ENCODE assay signal across 9 cellular contexts in the genomic region with DNA sequence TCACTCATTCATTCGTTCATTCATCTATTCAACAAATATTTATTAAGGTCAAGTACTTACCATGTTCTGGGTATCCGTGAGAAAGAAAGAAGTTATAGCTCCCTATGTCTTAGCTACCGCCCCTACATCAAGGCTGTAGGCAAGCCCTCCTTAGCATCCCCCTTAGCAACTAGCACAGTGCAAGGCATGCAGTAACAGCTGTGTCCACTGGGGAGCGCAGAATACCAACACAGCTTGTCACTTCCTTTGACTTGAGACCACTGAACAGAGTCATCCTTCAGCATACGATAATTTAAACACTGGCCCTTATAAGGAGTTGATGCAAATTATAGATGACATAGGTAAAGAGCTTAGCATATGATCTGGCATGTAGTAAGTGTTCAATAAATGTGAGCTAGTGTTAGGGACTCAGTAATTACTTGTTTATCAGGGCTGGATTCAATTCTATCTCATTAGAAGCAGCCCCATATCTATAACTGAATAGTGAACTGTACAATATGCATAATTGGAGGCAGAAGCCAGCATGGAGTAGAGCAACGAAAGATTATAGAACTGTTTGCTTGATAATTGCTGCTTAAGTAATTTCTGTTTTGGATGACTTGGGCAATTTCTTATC. TPM values are rescaled to one million over a fixed set of nuclear protein-coding genes. Genes with fewer than 3 reads are reported as not detected.
DNase-seq lines count a peak whose midpoint lies in the region; ATAC-seq, FAIRE-seq and TF ChIP-seq lines count a peak whose summit lies in the region.
"Had no signal": no experiment of that assay in that cellular context is flagged by ENCODE, and none has a peak within 500 bp of the region (broad histone marks: within the 10 kb centered on the region; RNA-seq: fewer than 3 reads in every experiment).

No MANE protein-coding gene starts in this region.

- H3K9me3 ChIP-seq in GM12878 (replicated peaks; ENCODE audit: control insufficient read depth, insufficient read depth, low read length): no peaks in the 10 kb centered on the region

- H2AFZ ChIP-seq in GM12878 (ENCODE audit: control insufficient read depth, low read depth, low read length): no peak overlapping the region

- H3K36me3 ChIP-seq in GM12878 (ENCODE audit: control insufficient read depth in 2 of 2, insufficient read depth in 2 of 2, low read length in 1 of 2): no peaks in the 10 kb centered on the region

- DNase-seq in Caki2 (ENCODE audit: low read depth): peak; percentile 26
- DNase-seq in HT-29 (ENCODE audit: low spot score): peak; percentile 69
- peak in 32 of 34 experiments; percentile 3 to 56 (median 28) for DNase-seq in T-cell
- no peak for DNase-seq in GM12878 (ENCODE audit: low read depth, low spot score)
- DNase-seq in inferior parietal cortex (ENCODE audit: extremely low spot score): peak; percentile 48
- DNase-seq in stimulated activated CD4-positive, alpha-beta T cell treated with anti-CD3 and anti-CD28 coated beads, Interleukin-2, amount 100 ng/mL, for 48 hours: peak; percentile 23 to 38
- no peak for DNase-seq in NCI-H1417 treated with DMSO at 0.1 percent for 48 hours (lab: John Stamatoyannopoulos, UW)

- intact Hi-C loops in GM12878 (cut with micrococcal nuclease; ENCODE audit: unreplicated experiment): loop anchor here (1.0 to 5.0 kb wide), 2 partner anchors 98 to 147 kb away; no protein-coding TSS in a partner anchor

- TF ChIP-seq POLR2A in GM12878 (IDR thresholded peaks at IDR 0.05; ENCODE audit: low read depth, low read length): no peak

- POLR2A ChIA-PET in T-cell (lab: Charles Lee) (no interaction called here), GM12878 (lab: Charles Lee) (no interaction called here)

- ATAC-seq in GM19395 (IDR thresholded peaks at IDR 0.05; ENCODE audit: unreplicated experiment) (peak; percentile 81), T-cell (replicated peaks in 1 of 4) (peak; percentile 60 to 75 (median 64)), GM12878 (peak; percentile 99)

- H3K9me3 Mint-ChIP-seq in T-cell: no peaks in the 10 kb centered on the region
- H3K9me3 Mint-ChIP-seq: activated naive CD4-positive, alpha-beta T cell treated with anti-CD3 and anti-CD28 coated beads, Interleukin-2, amount 50 U/mL, for 24 hours had no signal

- RAD21 ChIA-PET in GM12878 (lab: Charles Lee; ENCODE audit: unreplicated experiment): interaction anchor here (1.0 to 1.4 kb wide), 3 partner anchors 8 to 271 kb away, joined by 3 to 5 read pairs (median 3); a partner anchor contains a TSS

- SMC1A ChIA-PET in GM12878 (lab: Charles Lee; ENCODE audit: uncharacterized antibody, unreplicated experiment): interaction anchor here (0.9 to 1.9 kb wide), 8 partner anchors 9 to 147 kb away, joined by 3 to 6 read pairs (median 4); a partner anchor contains a TSS

- TF ChIP-seq EP300 in GM12878 (IDR thresholded peaks at IDR 0.05; ENCODE audit: borderline replicate concordance in 1 of 2, control insufficient read depth in 1 of 2, low read depth in 2 of 2, low read length in 2 of 2): no peak

- H3K4me3 Mint-ChIP-seq in T-cell: no peak overlapping the region
- H3K4me3 Mint-ChIP-seq: activated naive CD4-positive, alpha-beta T cell treated with anti-CD3 and anti-CD28 coated beads, Interleukin-2, amount 50 U/mL, for 24 hours had no signal

- CTCF ChIA-PET in T-cell (lab: Charles Lee): interaction anchor here (0.5 to 2.2 kb wide), 6 partner anchors 11 to 157 kb away, joined by 3 to 16 read pairs (median 4); no protein-coding TSS in a partner anchor
- CTCF ChIA-PET in GM12878 (lab: Yijun Ruan, JAX): interaction anchor here (0.7 to 4.3 kb wide), 15 partner anchors 9 to 393 kb away, joined by 3 to 23 read pairs (median 4); a partner anchor contains a TSS

- H3K27ac Mint-ChIP-seq in T-cell: no peak overlapping the region
- H3K27ac Mint-ChIP-seq: activated naive CD4-positive, alpha-beta T cell treated with anti-CD3 and anti-CD28 coated beads, Interleukin-2, amount 50 U/mL, for 24 hours had no signal

- H3K27me3 ChIP-seq in GM12878 (replicated peaks in 1 of 2; ENCODE audit: control insufficient read depth in 2 of 2, insufficient read depth in 2 of 2, low read length in 1 of 2): no peaks in the 10 kb centered on the region; a peak in 2 of 4 replicates

- no peaks in the 10 kb centered on the region for H4K20me1 ChIP-seq in GM12878 (ENCODE audit: control insufficient read depth, insufficient read depth)

- peaks cover 6 to 36% of the 10 kb centered on the region in 2 donors for H3K27me3 Mint-ChIP-seq in T-cell

- no peaks in the 10 kb centered on the region for H3K4me1 ChIP-seq in GM12878 (ENCODE audit: control insufficient read depth, insufficient read depth, low read length)

- WGBS in GM12878 (ENCODE audit: insufficient coverage, insufficient replicate concordance, low lambda C conversion rate, missing lambda C conversion rate): 2% methylated on average over 6 of the region's 6 CpGs

- TF ChIP-seq CTCF in GM12878 (IDR thresholded peaks at IDR 0.05 in 2 of 3, conservative IDR thresholded peaks at IDR 0.05 in 1 of 3; ENCODE audit: control insufficient read depth in 2 of 3, extremely low read depth in 1 of 3, insufficient read depth in 1 of 3, low read depth in 3 of 3, low read length in 3 of 3): peak; percentile 75 to 91 (median 90); a peak in 5 of 6 replicates

- peak; percentile 76 for FAIRE-seq in GM12878 (lab: Jason Lieb, UNC)

- H3K4me3 ChIP-seq in GM12878: no peak overlapping the region

- H3K4me1 Mint-ChIP-seq in T-cell: no peaks in the 10 kb centered on the region
- H3K4me1 Mint-ChIP-seq: activated naive CD4-positive, alpha-beta T cell treated with anti-CD3 and anti-CD28 coated beads, Interleukin-2, amount 50 U/mL, for 24 hours had no signal

- BruUV-seq in GM12878 (replicated peaks; lab: Mats Ljungman, UMichigan): no TSS peak

- H3K79me2 ChIP-seq in GM12878 (ENCODE audit: control insufficient read depth, insufficient read depth, low read length): no peaks in the 10 kb centered on the region

- no peaks in the 10 kb centered on the region for H3K36me3 Mint-ChIP-seq in T-cell
- H3K36me3 Mint-ChIP-seq: activated naive CD4-positive, alpha-beta T cell treated with anti-CD3 and anti-CD28 coated beads, Interleukin-2, amount 50 U/mL, for 24 hours had no signal

- peak; percentile 79 for TF ChIP-seq RAD21 in GM12878 (IDR thresholded peaks at IDR 0.05; ENCODE audit: insufficient read depth, low read depth, low read length)

- H3K4me2 ChIP-seq in GM12878 (ENCODE audit: control insufficient read depth, insufficient read depth): no peak overlapping the region

- H3K9ac ChIP-seq in GM12878 (ENCODE audit: control insufficient read depth, insufficient read depth, low read length): no peak overlapping the region

- in situ Hi-C loops in Caki2 (cut with HindIII; ENCODE audit: low pct_unique_long_range_greater_than_20kb, low sequenced_read_pairs) (no loop called here), GM12878 (cut with MboI) (no loop called here)

- no peak overlapping the region for H3K27ac ChIP-seq in GM12878 (ENCODE audit: control insufficient read depth, insufficient read depth)

TF ChIP-seq in GM12878, 131 proteins besides CTCF, POLR2A, EP300 and RAD21:
- TF ChIP-seq SMAD5 (IDR thresholded peaks at IDR 0.05; ENCODE audit: low read depth) (no peak), SMC3 (IDR thresholded peaks at IDR 0.05; ENCODE audit: borderline replicate concordance, low read length) (peak; percentile 73)

RNA-seq across cellular contexts. Expression of a gene that starts 8.7 kb away (rescaled TPM):
- not detected in 2 replicates for total RNA-seq in Caki2 (2014; rRNA removed; shearing (Covaris generic); ENCODE audit: low replicate concordance)
- not detected in 2 replicates for total RNA-seq in HT-29 (2014; rRNA removed; shearing (Covaris generic))
- total RNA-seq in T-cell (not detected), GM12878 (2014; rRNA removed) (not detected in 2 replicates), GM12878 (2014; rRNA removed; fragmentation: Illumina TruSeq; extraction: Trizol) (not detected in 2 replicates), GM12878 (2021) (not detected in 2 replicates)
- 0.63 and 0.64 TPM in 2 replicates for total RNA-seq in GM12878 (2013; cell fraction: nucleolus; rRNA removed)
- not detected for polyA plus RNA-seq in GM12878 (2011; ENCODE audit: low read depth)
- polyA plus RNA-seq in GM12878 (2011; rRNA removed) (0.01 TPM in 2 replicates), GM12878 (2014; fragmentation: Illumina TruSeq; extraction: Trizol) (0.03 TPM in 1 of 2 replicates, not detected in the other), GM12878 (2014; fragmentation: Nextera tagmentation; extraction: Ambion mirVana) (not detected), GM12878 (2014; rRNA removed) (not detected in 2 replicates), GM12878 (2016; fragmentation: Nextera tagmentation; extraction: Ambion mirVana) (not detected)
- 0.01 TPM in 1 of 2 replicates, not detected in the other for polyA plus RNA-seq in GM12878 (2011; cell fraction: cytosol; rRNA removed)
- 0.03 TPM in 1 of 2 replicates, not detected in the other for polyA plus RNA-seq in GM12878 (2011; cell fraction: nucleus; rRNA removed)
- polyA plus RNA-seq in GM12878 (2012): not detected in 2 replicates
- polyA minus RNA-seq in GM12878 (2011; rRNA and poly(A)+ RNA removed): 0.05 TPM in 1 of 2 replicates, not detected in the other
- polyA minus RNA-seq in GM12878 (2011; cell fraction: cytosol; rRNA and poly(A)+ RNA removed): not detected in 2 replicates
- not detected in 2 replicates for polyA minus RNA-seq in GM12878 (2011; cell fraction: nucleus; rRNA and poly(A)+ RNA removed)

RNA-seq across cellular contexts. Expression of a gene that starts 46.1 kb away (rescaled TPM):
- not detected in 2 replicates for total RNA-seq in Caki2 (2014; rRNA removed; shearing (Covaris generic); ENCODE audit: low replicate concordance)
- total RNA-seq in HT-29 (2014; rRNA removed; shearing (Covaris generic)): not detected in 2 replicates
- total RNA-seq in T-cell (not detected), GM12878 (2014; rRNA removed) (not detected in 2 replicates), GM12878 (2014; rRNA removed; fragmentation: Illumina TruSeq; extraction: Trizol) (not detected in 2 replicates), GM12878 (2021) (not detected in 2 replicates)
- not detected in 2 replicates for total RNA-seq in GM12878 (2013; cell fraction: nucleolus; rRNA removed)
- polyA plus RNA-seq in GM12878 (2011; ENCODE audit: low read depth): not detected
- polyA plus RNA-seq in GM12878 (2011; rRNA removed) (not detected in 2 replicates), GM12878 (2014; fragmentation: Illumina TruSeq; extraction: Trizol) (not detected in 2 replicates), GM12878 (2014; fragmentation: Nextera tagmentation; extraction: Ambion mirVana) (not detected), GM12878 (2014; rRNA removed) (not detected in 2 replicates), GM12878 (2016; fragmentation: Nextera tagmentation; extraction: Ambion mirVana) (not detected)
- polyA plus RNA-seq in GM12878 (2011; cell fraction: cytosol; rRNA removed): not detected in 2 replicates
- polyA plus RNA-seq in GM12878 (2011; cell fraction: nucleus; rRNA removed): not detected in 2 replicates
- polyA plus RNA-seq in GM12878 (2012): not detected in 2 replicates
- not detected in 2 replicates for polyA minus RNA-seq in GM12878 (2011; rRNA and poly(A)+ RNA removed)
- polyA minus RNA-seq in GM12878 (2011; cell fraction: cytosol; rRNA and poly(A)+ RNA removed): not detected in 2 replicates
- not detected in 2 replicates for polyA minus RNA-seq in GM12878 (2011; cell fraction: nucleus; rRNA and poly(A)+ RNA removed)

Comparison
In these comparisons a context has a peak if more than half of its experiments do, and no peak if none do; other contexts are left out.
1. DNase-seq: peak in Caki2 (single experiment), HT-29 (single experiment), T-cell (32 of 34), inferior parietal cortex (single experiment) and stimulated activated CD4-positive, alpha-beta T cell treated with anti-CD3 and anti-CD28 coated beads, Interleukin-2, amount 100 ng/mL, for 48 hours (2 of 2); none in GM12878 (single experiment) and NCI-H1417 treated with DMSO at 0.1 percent for 48 hours (single experiment).
2. Peak in every context shown above with its lines, with median percentiles within 50 percentile points of each other: ATAC-seq.